In the genomic region with DNA sequence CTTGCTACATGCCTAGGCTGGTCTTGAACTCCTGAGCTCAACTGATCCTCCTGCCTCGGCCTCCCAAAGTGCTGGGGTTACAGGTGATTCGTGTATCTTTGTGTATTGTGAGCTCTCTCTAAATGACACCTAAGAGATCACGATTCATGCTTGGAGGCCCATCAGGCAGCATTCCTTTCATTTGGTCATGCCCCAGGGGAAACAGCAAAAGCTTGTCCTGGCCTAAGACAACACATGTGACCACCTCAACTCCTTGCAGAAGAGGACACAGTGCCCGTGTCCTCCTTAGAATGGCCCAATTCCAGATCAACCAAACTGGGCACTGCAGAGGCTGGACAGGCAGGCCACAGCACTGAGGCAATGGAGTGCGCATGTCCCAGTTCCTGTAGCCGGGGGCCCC, we compare ENCODE assay signal across 19 cellular contexts. TPM values are rescaled to one million over a fixed set of nuclear protein-coding genes. Genes with fewer than 3 reads are reported as not detected.
DNase-seq lines count a peak whose midpoint lies in the region; ATAC-seq lines count a peak whose summit lies in the region.
"Had no signal": no experiment of that assay in that cellular context is flagged by ENCODE, and none has a peak within 500 bp of the region (broad histone marks: within the 10 kb centered on the region; RNA-seq: fewer than 3 reads in every experiment).

No MANE protein-coding gene starts in this region.

- H3K9ac ChIP-seq in BLaER1 = no peak overlapping the region

- DNase-seq in M059J (ENCODE audit: low read depth) (peak; percentile 26), epithelial cell of prostate (ENCODE audit: low read depth, low spot score) (no peak), substantia nigra (lab: John Stamatoyannopoulos, UW) (no peak)
- DNase-seq: activated effector memory CD4-positive, alpha-beta T cell treated with Interleukin-2 at 50 U/mL for 16 hours; CD8-positive, alpha-beta T cell; cortex of kidney; DND-41; gastrocnemius medialis; NCI-H1092 treated with DMSO at 0.1 percent for 48 hours; NCI-H2081 treated with DMSO at 0.1 percent for 48 hours; NCI-H524; occipital lobe; stimulated activated CD4-positive, alpha-beta T cell treated with anti-CD3 and anti-CD28 coated beads, Interleukin-2, amount 100 ng/mL, for 24 hours; stomach had no signal

- H3K4me1 ChIP-seq in BLaER1 = peaks cover 22% of the 10 kb centered on the region
- H3K4me1 ChIP-seq: gastrocnemius medialis had no signal

- H3K4me2 ChIP-seq in BLaER1 = no peak overlapping the region

- peaks cover 100% of the 10 kb centered on the region for H3K36me3 ChIP-seq in BLaER1

- no peaks in the 10 kb centered on the region for H3K27me3 ChIP-seq in BLaER1
- H3K27me3 ChIP-seq: gastrocnemius medialis, left lung, stomach had no signal

- H3K27ac ChIP-seq in BLaER1 = 0 out of 2 replicates have a peak overlapping the region, but pooled peaks have one; percentile 1
- H3K27ac ChIP-seq in epithelial cell of prostate = peak overlapping the region; percentile 67
- no peak overlapping the region for H3K27ac ChIP-seq in substantia nigra (ENCODE audit: low read depth, low read length, poor library complexity, severe bottlenecking)
- H3K27ac ChIP-seq: left lung had no signal

- no peak overlapping the region for H3K4me3 ChIP-seq in BLaER1
- H3K4me3 ChIP-seq: gastrocnemius medialis, left lung, stomach had no signal

- ATAC-seq in HG02798 (IDR thresholded peaks at IDR 0.05; ENCODE audit: poor library complexity, unreplicated experiment) (no peak), HG02571 (IDR thresholded peaks at IDR 0.05; ENCODE audit: unreplicated experiment) (no peak)
- ATAC-seq: CD8-positive, alpha-beta T cell; gastrocnemius medialis; HCT116; left lung had no signal

- H4K20me1 ChIP-seq in BLaER1 = peaks cover 19% of the 10 kb centered on the region

- H3K9me3 ChIP-seq in BLaER1 = no peaks in the 10 kb centered on the region
- H3K9me3 ChIP-seq: gastrocnemius medialis, left lung, stomach had no signal

RNA-seq across cellular contexts. Expression of gene ZC3H4, which starts 32.5 kb away (rescaled TPM):
- 4.5 and 11.2 TPM in 2 replicates for total RNA-seq in M059J (2014; rRNA removed; shearing (Covaris generic))

RNA-seq across cellular contexts. Expression of gene TMEM160, which starts 32.7 kb away (rescaled TPM):
- 57.2 and 64.7 TPM in 2 replicates for total RNA-seq in M059J (2014; rRNA removed; shearing (Covaris generic))

RNA-seq across cellular contexts. Expression of gene SAE1, which starts 49.5 kb away (rescaled TPM):
- total RNA-seq in M059J (2014; rRNA removed; shearing (Covaris generic)) = 238 and 270 TPM in 2 replicates
